Comparison of ENCODE assay signal across 12 cellular contexts in the genomic region with DNA sequence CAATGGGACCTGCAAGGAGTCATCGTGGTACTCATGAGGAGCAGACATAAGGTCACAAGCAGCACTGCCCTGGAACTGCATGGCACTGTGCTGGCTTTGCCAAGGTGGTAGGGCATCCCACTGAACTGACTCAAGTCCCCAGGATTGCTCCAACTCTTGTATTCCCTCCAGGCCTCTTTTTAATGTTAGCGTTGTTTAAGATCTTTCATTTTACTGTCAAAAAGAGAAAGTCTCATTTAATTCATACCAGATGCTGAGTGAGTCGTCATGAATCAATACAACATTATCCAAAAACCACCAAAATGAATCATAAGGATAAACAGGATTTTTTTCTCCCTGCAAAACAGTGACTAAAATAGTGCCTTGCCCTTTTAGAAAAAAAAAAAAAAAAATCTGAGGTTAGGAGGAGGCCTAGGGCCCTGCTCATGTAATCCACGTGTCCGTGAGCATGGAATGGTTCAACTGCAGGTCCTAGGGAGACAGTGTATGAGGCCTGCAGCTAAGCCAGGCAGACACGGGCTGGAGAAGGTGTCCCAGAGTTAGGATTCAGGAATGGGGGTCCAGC. TPM values are rescaled to one million over a fixed set of nuclear protein-coding genes. Genes with fewer than 3 reads are reported as not detected.
DNase-seq lines count a peak whose midpoint lies in the region; ATAC-seq and TF ChIP-seq lines count a peak whose summit lies in the region.
"Had no signal": no experiment of that assay in that cellular context is flagged by ENCODE, and none has a peak within 500 bp of the region (broad histone marks: within the 10 kb centered on the region; RNA-seq: fewer than 3 reads in every experiment).

No MANE protein-coding gene starts in this region.

- no peaks in the 10 kb centered on the region for H3K9me3 Mint-ChIP-seq in activated CD4-positive, alpha-beta T cell treated with anti-CD3 and anti-CD28 coated beads, Interleukin-2, amount 10 ng/mL, durations not matched to agents 24 days and 14 days

- no peak for DNase-seq in activated CD4-positive, alpha-beta T cell treated with anti-CD3 and anti-CD28 coated beads, Interleukin-2, amount 10 ng/mL, durations not matched to agents 24 days and 14 days
- DNase-seq in activated CD4-positive, alpha-beta T cell treated with anti-CD3 and anti-CD28 coated beads, Interleukin-2, amount 50 U/mL, for 4 hours, result no peak
- DNase-seq in adipocyte (ENCODE audit: low read depth), result peak; percentile 95
- no peak for DNase-seq in Right ventricle myocardium superior
- no peak for DNase-seq in suprapubic skin (ENCODE audit: low spot score in 2 of 2)
- DNase-seq in dorsolateral prefrontal cortex, result no peak
- DNase-seq in NCI-H1436 (lab: John Stamatoyannopoulos, UW), result no peak
- DNase-seq: AML-193, colonic mucosa, NCI-H2107 had no signal

- ATAC-seq in Right ventricle myocardium superior (ENCODE audit: poor library complexity) (peak; percentile 53), GM18520 (IDR thresholded peaks at IDR 0.05; ENCODE audit: unreplicated experiment) (no peak)

- H3K36me3 Mint-ChIP-seq in activated CD4-positive, alpha-beta T cell treated with anti-CD3 and anti-CD28 coated beads, Interleukin-2, amount 10 ng/mL, durations not matched to agents 24 days and 14 days (ENCODE audit: low read depth), result peaks cover 3% of the 10 kb centered on the region

- peak overlapping the region; percentile 25 for H3K9ac ChIP-seq in adipocyte (ENCODE audit: low read length)

- no peaks in the 10 kb centered on the region for H3K36me3 ChIP-seq in adipocyte (ENCODE audit: control insufficient read depth, insufficient read depth, low read length, severe bottlenecking)
- no peaks in the 10 kb centered on the region for H3K36me3 ChIP-seq in suprapubic skin
- H3K36me3 ChIP-seq: colonic mucosa had no signal

- TF ChIP-seq CTCF in suprapubic skin (IDR thresholded peaks at IDR 0.05) (no peak), dorsolateral prefrontal cortex (IDR thresholded peaks at IDR 0.05 in 54 of 56, conservative IDR thresholded peaks at IDR 0.05 in 2 of 56; ENCODE audit: low read depth in 1 of 56, partially characterized antibody in 56 of 56) (no peak)

- no peaks in the 10 kb centered on the region for H3K27me3 Mint-ChIP-seq in activated CD4-positive, alpha-beta T cell treated with anti-CD3 and anti-CD28 coated beads, Interleukin-2, amount 10 ng/mL, durations not matched to agents 24 days and 14 days

- H3K27me3 ChIP-seq in adipocyte (replicated peaks; ENCODE audit: control insufficient read depth, insufficient read depth, low read length) (no peaks in the 10 kb centered on the region), suprapubic skin (no peaks in the 10 kb centered on the region), dorsolateral prefrontal cortex (no peaks in the 10 kb centered on the region)
- H3K27me3 ChIP-seq: colonic mucosa had no signal

- intact Hi-C loops in activated CD4-positive, alpha-beta T cell treated with anti-CD3 and anti-CD28 coated beads, Interleukin-2, amount 10 ng/mL, durations not matched to agents 24 days and 14 days (cut with micrococcal nuclease), result loop anchor here (1.0 kb wide), 1 partner anchor 19 kb away; no protein-coding TSS in a partner anchor
- intact Hi-C loops in Right ventricle myocardium superior (cut with DNase I) (no loop called here), dorsolateral prefrontal cortex (cut with DNase I) (no loop called here)

- H3K27ac ChIP-seq in suprapubic skin (peak overlapping the region; percentile 69), dorsolateral prefrontal cortex (peak overlapping the region in 1 of 59 donors; percentile 48)
- H3K27ac ChIP-seq: VCaP had no signal

- WGBS in suprapubic skin, result 46% methylated on average over 6 of the region's 6 CpGs

- no peak for TF ChIP-seq EP300 in suprapubic skin (IDR thresholded peaks at IDR 0.05)

- H3K9me3 ChIP-seq in adipocyte (ENCODE audit: control insufficient read depth, low read length) (no peaks in the 10 kb centered on the region), suprapubic skin (no peaks in the 10 kb centered on the region)
- H3K9me3 ChIP-seq: colonic mucosa had no signal

- H3K4me1 ChIP-seq in adipocyte (ENCODE audit: control insufficient read depth, insufficient read depth, low read length), result peaks cover 25% of the 10 kb centered on the region
- H3K4me1 ChIP-seq in suprapubic skin, result peaks cover 16% of the 10 kb centered on the region
- H3K4me1 ChIP-seq: colonic mucosa had no signal

- H3K4me3 Mint-ChIP-seq in activated CD4-positive, alpha-beta T cell treated with anti-CD3 and anti-CD28 coated beads, Interleukin-2, amount 10 ng/mL, durations not matched to agents 24 days and 14 days, result no peak overlapping the region

- H3K27ac Mint-ChIP-seq in activated CD4-positive, alpha-beta T cell treated with anti-CD3 and anti-CD28 coated beads, Interleukin-2, amount 10 ng/mL, durations not matched to agents 24 days and 14 days, result peak overlapping the region; percentile 41

- H3K4me1 Mint-ChIP-seq in activated CD4-positive, alpha-beta T cell treated with anti-CD3 and anti-CD28 coated beads, Interleukin-2, amount 10 ng/mL, durations not matched to agents 24 days and 14 days, result peaks cover 51% of the 10 kb centered on the region

- H3K4me3 ChIP-seq in adipocyte (ENCODE audit: low read length), result peak overlapping the region; percentile 41
- H3K4me3 ChIP-seq in suprapubic skin, result no peak overlapping the region
- H3K4me3 ChIP-seq in dorsolateral prefrontal cortex, result no peak overlapping the region
- H3K4me3 ChIP-seq: colonic mucosa had no signal

- TF ChIP-seq POLR2A in suprapubic skin (IDR thresholded peaks at IDR 0.05), result no peak

RNA-seq across cellular contexts. Expression of a gene that starts 36.7 kb away (rescaled TPM):
- 64.1 and 66.4 TPM in 2 replicates for total RNA-seq in activated CD4-positive, alpha-beta T cell treated with anti-CD3 and anti-CD28 coated beads, Interleukin-2, amount 10 ng/mL, durations not matched to agents 24 days and 14 days
- total RNA-seq in Right ventricle myocardium superior (37.0 TPM), suprapubic skin (1 to 10 TPM in 1 of 4 donors, under 1 TPM in 3; 0.72 to 2.4 (median 0.84) TPM), dorsolateral prefrontal cortex (10 to 100 TPM in 3 of 120 experiments, 1 to 10 TPM in 117; 1.9 to 12.9 (median 5.7) TPM)
